ENCODE assay signal across 8 cellular contexts in the genomic region with DNA sequence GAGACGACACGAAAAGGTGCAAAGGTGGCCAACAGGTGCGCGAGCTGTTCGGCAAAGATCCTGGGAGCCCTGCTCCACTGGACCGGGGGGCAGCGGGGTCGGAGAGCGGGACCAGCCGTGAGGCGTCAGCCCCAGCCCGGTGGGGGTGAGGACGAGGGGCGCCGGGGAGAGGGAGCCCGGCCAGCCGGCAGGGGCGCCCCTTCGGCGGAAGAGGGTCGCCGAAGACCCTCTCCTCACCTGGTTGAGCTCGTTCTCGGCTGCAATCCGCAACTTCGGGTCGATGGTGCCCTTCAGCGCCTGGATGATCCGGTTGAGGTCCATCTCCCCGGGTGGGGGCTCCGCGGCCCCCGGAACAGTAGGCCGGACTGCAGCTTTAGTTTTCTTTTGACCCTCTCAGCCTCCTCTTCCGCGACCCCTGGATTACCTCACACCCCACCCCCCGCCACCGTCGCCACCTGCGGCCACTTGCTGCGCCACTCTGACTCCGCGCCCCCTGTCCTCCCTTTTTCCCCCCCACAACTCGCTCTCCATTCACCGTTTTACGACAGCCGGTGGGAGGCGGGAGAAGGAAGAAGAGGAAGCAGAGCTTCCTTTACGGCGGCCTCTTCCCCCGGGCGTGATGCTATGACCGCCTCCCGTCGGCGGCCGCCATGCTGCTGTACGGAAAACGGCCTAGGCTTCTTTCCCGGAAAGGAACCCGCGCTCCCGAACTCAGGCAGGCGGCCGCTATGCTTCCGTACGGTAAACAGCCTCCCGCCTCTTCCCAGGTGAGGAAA. TPM values are rescaled to one million over a fixed set of nuclear protein-coding genes. Genes with fewer than 3 reads are reported as not detected.
DNase-seq lines count a peak whose midpoint lies in the region; ATAC-seq and TF ChIP-seq lines count a peak whose summit lies in the region.

A gene (minus strand): TSS at position 543 of the 776 bp plus-strand sequence. CDS start 222 bp downstream, at position 321.

- H3K36me3 Mint-ChIP-seq in CD4-positive, alpha-beta T cell (ENCODE audit: low read depth): peaks cover 8% of the 10 kb centered on the region

- no peaks in the 10 kb centered on the region for H3K9me3 ChIP-seq in CD4-positive, alpha-beta T cell (ENCODE audit: control insufficient read depth, low read length)
- H3K9me3 ChIP-seq in liver (ENCODE audit: control insufficient read depth in 4 of 4, low read length in 3 of 4): no peaks in the 10 kb centered on the region

- CTCF ChIA-PET in CD4-positive, alpha-beta T cell (lab: Charles Lee): interaction anchor here (0.7 to 2.0 kb wide), 3 partner anchors 9 to 376 kb away, joined by 5 to 7 read pairs (median 5); no protein-coding TSS in a partner anchor

- H3K36me3 ChIP-seq in liver (ENCODE audit: control insufficient read depth in 4 of 4, insufficient read depth in 3 of 4, low read depth in 1 of 4, low read length in 3 of 4): no peaks in the 10 kb centered on the region

- POLR2A ChIA-PET in CD4-positive, alpha-beta T cell (lab: Charles Lee): interaction anchor here (0.6 to 3.9 kb wide), 11 partner anchors 10 to 1314 kb away, joined by 3 to 47 read pairs (median 4); a partner anchor contains a TSS

- H3K4me1 ChIP-seq in liver (ENCODE audit: control insufficient read depth in 4 of 4, insufficient read depth in 4 of 4, low read length in 3 of 4): peaks cover 0 to 32% (median 16%) of the 10 kb centered on the region in 4 donors

- H3K27me3 ChIP-seq in CD4-positive, alpha-beta T cell (ENCODE audit: control insufficient read depth, insufficient read depth, low read length): no peaks in the 10 kb centered on the region
- H3K27me3 ChIP-seq in liver (ENCODE audit: control insufficient read depth in 4 of 4, insufficient read depth in 4 of 4, low read length in 3 of 4): no peaks in the 10 kb centered on the region

- peak within 1 kb of the TSS; percentile 90 for H3K27ac Mint-ChIP-seq in CD4-positive, alpha-beta T cell

- intact Hi-C loops in CD4-positive, alpha-beta T cell (cut with DNase I, micrococcal nuclease): loop anchor here (1.0 to 10.0 kb wide), 7 partner anchors 57 to 1982 kb away; a partner anchor contains a TSS

- peak; percentile 29 to 60 for TF ChIP-seq RAD21 in liver (IDR thresholded peaks at IDR 0.05)

- WGBS in liver: under 1% methylated on average over 68 of the region's 68 CpGs

- H3K9ac ChIP-seq in liver (ENCODE audit: low read depth in 1 of 2, low read length in 2 of 2): peak within 1 kb of the TSS; percentile 89 to 92

- ATAC-seq in CD4-positive, alpha-beta T cell (ENCODE audit: poor library complexity): peak; percentile 94
- ATAC-seq in GM19397 (IDR thresholded peaks at IDR 0.05; ENCODE audit: unreplicated experiment) (peak; percentile 82), HG03571 (IDR thresholded peaks at IDR 0.05; ENCODE audit: unreplicated experiment) (peak; percentile 84)

- peaks cover 53% of the 10 kb centered on the region for H3K4me1 Mint-ChIP-seq in CD4-positive, alpha-beta T cell (ENCODE audit: low read depth)

- DNase-seq in CD4-positive, alpha-beta T cell: peak; percentile 69 to 84 (median 80)
- DNase-seq in NCI-H774 (lab: John Stamatoyannopoulos, UW) (peak; percentile 92), dermis microvascular lymphatic vessel endothelial cell (ENCODE audit: low read depth in 2 of 2) (peak; percentile 85 to 94)
- peak; percentile 86 to 90 for DNase-seq in activated CD4-positive, alpha-beta T cell treated with anti-CD3 and anti-CD28 coated beads, Interleukin-2, amount 50 U/mL, for 48 hours
- DNase-seq in stimulated activated CD4-positive, alpha-beta T cell treated with anti-CD3 and anti-CD28 coated beads, Interleukin-4, amount 100 ng/mL, for 4 hours: peak; percentile 82 to 89

- peak within 1 kb of the TSS; percentile 72 to 93 (median 82) for H3K4me3 ChIP-seq in liver (ENCODE audit: low read depth in 1 of 3, low read length in 3 of 3)

- H3K27ac ChIP-seq in CD4-positive, alpha-beta T cell (ENCODE audit: low read depth, low read length): peak within 1 kb of the TSS; percentile 61
- H3K27ac ChIP-seq in liver (ENCODE audit: low read depth in 1 of 2, low read length in 2 of 2): peak within 1 kb of the TSS; percentile 81 to 84

- H3K9me3 Mint-ChIP-seq in CD4-positive, alpha-beta T cell: no peaks in the 10 kb centered on the region

- peak within 1 kb of the TSS; percentile 100 for H3K4me3 Mint-ChIP-seq in CD4-positive, alpha-beta T cell

- TF ChIP-seq CTCF in CD4-positive, alpha-beta T cell (IDR thresholded peaks at IDR 0.05): peak; percentile 56
- no peak for TF ChIP-seq CTCF in liver (IDR thresholded peaks at IDR 0.05; ENCODE audit: low read depth, low read length, missing input control)

- H3K27me3 Mint-ChIP-seq in CD4-positive, alpha-beta T cell: no peaks in the 10 kb centered on the region

TF ChIP-seq in liver, 16 proteins besides CTCF, POLR2A, EP300 and RAD21:
- TF ChIP-seq, protein P1, sequence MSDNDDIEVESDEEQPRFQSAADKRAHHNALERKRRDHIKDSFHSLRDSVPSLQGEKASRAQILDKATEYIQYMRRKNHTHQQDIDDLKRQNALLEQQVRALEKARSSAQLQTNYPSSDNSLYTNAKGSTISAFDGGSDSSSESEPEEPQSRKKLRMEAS (IDR thresholded peaks at IDR 0.05): peak; percentile 98
- no peak for TF ChIP-seq TAF1 (conservative IDR thresholded peaks at IDR 0.05)
- TF ChIP-seq NR2F2 (IDR thresholded peaks at IDR 0.05): no peak
- TF ChIP-seq JUND (IDR thresholded peaks at IDR 0.05): peak in 1 of 2 donors; percentile 13
- TF ChIP-seq HNF4G (IDR thresholded peaks at IDR 0.05): no peak
- TF ChIP-seq FOXA1 (IDR thresholded peaks at IDR 0.05): peak; percentile 42
- TF ChIP-seq YY1 (IDR thresholded peaks at IDR 0.05): peak; percentile 99
- peak; percentile 24 to 93 for TF ChIP-seq GABPA (IDR thresholded peaks at IDR 0.05 in 1 of 2, conservative IDR thresholded peaks at IDR 0.05 in 1 of 2)
- TF ChIP-seq FOXA2 (IDR thresholded peaks at IDR 0.05): no peak
- TF ChIP-seq EGR1 (IDR thresholded peaks at IDR 0.05; ENCODE audit: low read depth in 2 of 2): peak; percentile 56 to 78
- peak; percentile 36 to 39 for TF ChIP-seq RXRA (IDR thresholded peaks at IDR 0.05)
- peak in 1 of 2 donors; percentile 52 for TF ChIP-seq HNF4A (conservative IDR thresholded peaks at IDR 0.05)
- TF ChIP-seq, protein P2, sequence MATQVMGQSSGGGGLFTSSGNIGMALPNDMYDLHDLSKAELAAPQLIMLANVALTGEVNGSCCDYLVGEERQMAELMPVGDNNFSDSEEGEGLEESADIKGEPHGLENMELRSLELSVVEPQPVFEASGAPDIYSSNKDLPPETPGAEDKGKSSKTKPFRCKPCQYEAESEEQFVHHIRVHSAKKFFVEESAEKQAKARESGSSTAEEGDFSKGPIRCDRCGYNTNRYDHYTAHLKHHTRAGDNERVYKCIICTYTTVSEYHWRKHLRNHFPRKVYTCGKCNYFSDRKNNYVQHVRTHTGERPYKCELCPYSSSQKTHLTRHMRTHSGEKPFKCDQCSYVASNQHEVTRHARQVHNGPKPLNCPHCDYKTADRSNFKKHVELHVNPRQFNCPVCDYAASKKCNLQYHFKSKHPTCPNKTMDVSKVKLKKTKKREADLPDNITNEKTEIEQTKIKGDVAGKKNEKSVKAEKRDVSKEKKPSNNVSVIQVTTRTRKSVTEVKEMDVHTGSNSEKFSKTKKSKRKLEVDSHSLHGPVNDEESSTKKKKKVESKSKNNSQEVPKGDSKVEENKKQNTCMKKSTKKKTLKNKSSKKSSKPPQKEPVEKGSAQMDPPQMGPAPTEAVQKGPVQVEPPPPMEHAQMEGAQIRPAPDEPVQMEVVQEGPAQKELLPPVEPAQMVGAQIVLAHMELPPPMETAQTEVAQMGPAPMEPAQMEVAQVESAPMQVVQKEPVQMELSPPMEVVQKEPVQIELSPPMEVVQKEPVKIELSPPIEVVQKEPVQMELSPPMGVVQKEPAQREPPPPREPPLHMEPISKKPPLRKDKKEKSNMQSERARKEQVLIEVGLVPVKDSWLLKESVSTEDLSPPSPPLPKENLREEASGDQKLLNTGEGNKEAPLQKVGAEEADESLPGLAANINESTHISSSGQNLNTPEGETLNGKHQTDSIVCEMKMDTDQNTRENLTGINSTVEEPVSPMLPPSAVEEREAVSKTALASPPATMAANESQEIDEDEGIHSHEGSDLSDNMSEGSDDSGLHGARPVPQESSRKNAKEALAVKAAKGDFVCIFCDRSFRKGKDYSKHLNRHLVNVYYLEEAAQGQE (IDR thresholded peaks at IDR 0.05): peak; percentile 27
- TF ChIP-seq, protein P3, sequence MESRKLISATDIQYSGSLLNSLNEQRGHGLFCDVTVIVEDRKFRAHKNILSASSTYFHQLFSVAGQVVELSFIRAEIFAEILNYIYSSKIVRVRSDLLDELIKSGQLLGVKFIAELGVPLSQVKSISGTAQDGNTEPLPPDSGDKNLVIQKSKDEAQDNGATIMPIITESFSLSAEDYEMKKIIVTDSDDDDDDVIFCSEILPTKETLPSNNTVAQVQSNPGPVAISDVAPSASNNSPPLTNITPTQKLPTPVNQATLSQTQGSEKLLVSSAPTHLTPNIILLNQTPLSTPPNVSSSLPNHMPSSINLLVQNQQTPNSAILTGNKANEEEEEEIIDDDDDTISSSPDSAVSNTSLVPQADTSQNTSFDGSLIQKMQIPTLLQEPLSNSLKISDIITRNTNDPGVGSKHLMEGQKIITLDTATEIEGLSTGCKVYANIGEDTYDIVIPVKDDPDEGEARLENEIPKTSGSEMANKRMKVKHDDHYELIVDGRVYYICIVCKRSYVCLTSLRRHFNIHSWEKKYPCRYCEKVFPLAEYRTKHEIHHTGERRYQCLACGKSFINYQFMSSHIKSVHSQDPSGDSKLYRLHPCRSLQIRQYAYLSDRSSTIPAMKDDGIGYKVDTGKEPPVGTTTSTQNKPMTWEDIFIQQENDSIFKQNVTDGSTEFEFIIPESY (IDR thresholded peaks at IDR 0.05): peak; percentile 90
- peak; percentile 52 for TF ChIP-seq SP1 (IDR thresholded peaks at IDR 0.05)
TF ChIP-seq in liver: peak in this region for 11.

RNA-seq across cellular contexts. Expression of the gene that starts here (rescaled TPM):
- 10 to 100 TPM; 17.2 to 17.5 TPM for total RNA-seq in CD4-positive, alpha-beta T cell
- total RNA-seq in dermis microvascular lymphatic vessel endothelial cell: 33.4 and 42.4 TPM in 2 replicates
- total RNA-seq in liver: 10 to 100 TPM; 22.2 to 33.0 TPM
- 10 to 100 TPM in 1 of 2 donors, 1 to 10 TPM in 1; 8.0 to 14.5 TPM for polyA plus RNA-seq in liver

Comparison
In these comparisons a context has a peak if more than half of its experiments do, and no peak if none do; other contexts are left out.
1. Peak in every context shown above with its lines: DNase-seq, ATAC-seq, H3K4me3 ChIP-seq and H3K27ac ChIP-seq.